22 cellular contexts compared by ENCODE assay signal in the genomic region with DNA sequence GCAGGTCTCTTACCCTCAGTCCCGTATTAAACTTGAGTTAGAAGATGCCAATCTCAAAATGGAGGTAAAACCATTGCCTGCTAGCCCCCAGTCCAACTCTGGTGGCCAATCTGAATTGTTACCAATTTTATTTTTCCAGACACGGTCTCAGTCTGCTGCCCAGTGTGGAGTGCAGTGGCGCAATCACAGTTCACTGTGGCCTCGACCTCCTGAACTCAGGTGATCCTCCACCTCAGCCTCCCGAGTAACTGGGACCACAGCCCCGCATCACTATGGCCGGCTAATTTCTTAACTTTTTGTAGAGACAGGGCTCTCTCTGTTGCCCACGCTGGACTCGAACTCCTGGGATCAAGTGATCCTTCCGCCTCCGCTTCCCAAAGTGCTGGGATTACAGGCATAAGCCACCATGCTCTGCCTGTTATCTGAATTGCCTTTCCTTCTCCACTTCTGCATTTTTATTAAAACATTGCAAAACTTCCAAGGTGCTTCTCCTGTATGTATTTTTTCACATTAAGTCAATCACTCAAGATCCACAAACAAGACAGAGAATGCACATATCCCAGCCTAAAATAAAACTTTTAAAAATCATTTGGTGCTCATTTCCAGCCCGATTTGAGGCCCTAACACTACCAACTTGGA. TPM values are rescaled to one million over a fixed set of nuclear protein-coding genes. Genes with fewer than 3 reads are reported as not detected.
A peak's percentile ranks its signal among the peaks of the same experiment; 100 is the strongest.
DNase-seq lines count a peak whose midpoint lies in the region; ATAC-seq, FAIRE-seq and TF ChIP-seq lines count a peak whose summit lies in the region.
"Had no signal": no experiment of that assay in that cellular context is flagged by ENCODE, and none has a peak within 500 bp of the region (broad histone marks: within the 10 kb centered on the region; RNA-seq: fewer than 3 reads in every experiment).

No MANE protein-coding gene starts in this region.

- TF ChIP-seq CTCF in HepG2 (CRISPR knock-in tag; IDR thresholded peaks at IDR 0.05) (no peak), right lobe of liver (IDR thresholded peaks at IDR 0.05) (no peak), brain (conservative IDR thresholded peaks at IDR 0.05) (no peak), type B pancreatic cell (conservative IDR thresholded peaks at IDR 0.05) (no peak)

- H3K27me3 Mint-ChIP-seq in brain (peaks cover 6% of the 10 kb centered on the region), type B pancreatic cell (no peaks in the 10 kb centered on the region)

- BruUV-seq in HepG2 (replicated peaks; lab: Mats Ljungman, UMichigan): no TSS peak

- intact Hi-C loops in HepG2 (cut with micrococcal nuclease; ENCODE audit: unreplicated experiment) (loop anchor here (5.0 kb wide), 2 partner anchors 33 to 197 kb away; no protein-coding TSS in a partner anchor), right lobe of liver (cut with DNase I) (no loop called here)

- TF ChIP-seq POLR2A in HepG2 (IDR thresholded peaks at IDR 0.05; ENCODE audit: insufficient read depth in 1 of 2, low read depth in 2 of 2, low read length in 2 of 2) (no peak), right lobe of liver (IDR thresholded peaks at IDR 0.05) (no peak)

- in situ Hi-C loops in HepG2 (cut with HindIII; ENCODE audit: extremely low pct_ligation_motif_present, low pct_unique_long_range_greater_than_20kb): no loop called here

- H3K4me1 Mint-ChIP-seq in brain (peaks cover 44% of the 10 kb centered on the region), type B pancreatic cell (ENCODE audit: unreplicated experiment) (peaks cover 19% of the 10 kb centered on the region)

- no peak overlapping the region for H2AFZ ChIP-seq in HepG2 (ENCODE audit: low read length)

- H3K9me3 Mint-ChIP-seq in brain (no peaks in the 10 kb centered on the region), type B pancreatic cell (no peaks in the 10 kb centered on the region)
- H3K9me3 Mint-ChIP-seq: naive thymus-derived CD8-positive, alpha-beta T cell had no signal

- ATAC-seq in HepG2 (no peak), right lobe of liver (no peak), GM19397 (IDR thresholded peaks at IDR 0.05; ENCODE audit: unreplicated experiment) (no peak), GM18909 (IDR thresholded peaks at IDR 0.05; ENCODE audit: poor library complexity, unreplicated experiment) (no peak)
- ATAC-seq: naive thymus-derived CD8-positive, alpha-beta T cell had no signal

- H3K36me3 ChIP-seq in HepG2 (replicated peaks in 1 of 2; ENCODE audit: control insufficient read depth in 1 of 2, insufficient read depth in 2 of 2, low read length in 2 of 2) (no peaks in the 10 kb centered on the region), right lobe of liver (no peaks in the 10 kb centered on the region), NT2/D1 (ENCODE audit: insufficient read depth, insufficient read length, low read length) (peaks cover 11% of the 10 kb centered on the region)
- H3K36me3 ChIP-seq: prostate gland, uterus had no signal

- H3K9me3 ChIP-seq in HepG2 (ENCODE audit: low read length) (no peaks in the 10 kb centered on the region), right lobe of liver (no peaks in the 10 kb centered on the region), NT2/D1 (ENCODE audit: insufficient read depth, low read length) (no peaks in the 10 kb centered on the region)
- H3K9me3 ChIP-seq: prostate gland, uterus had no signal

- POLR2A ChIA-PET in HepG2 (lab: Yijun Ruan, JAX): no interaction called here

- H3K79me2 ChIP-seq in HepG2 (ENCODE audit: insufficient read depth, low read length): peaks cover 42% of the 10 kb centered on the region

- 0 out of 4 replicates have a peak, but pooled peaks of 1 of the 2 experiments have one; percentile 17 for TF ChIP-seq EP300 in HepG2 (IDR thresholded peaks at IDR 0.05; ENCODE audit: low read depth in 2 of 2, low read length in 2 of 2)
- TF ChIP-seq EP300 in HepG2 (CRISPR knock-in tag; IDR thresholded peaks at IDR 0.05; ENCODE audit: borderline replicate concordance): no peak

- H3K27ac ChIP-seq in HepG2 (ENCODE audit: extremely low read length, insufficient read depth, low read length) (peak overlapping the region; percentile 100), right lobe of liver (no peak overlapping the region)
- H3K27ac ChIP-seq: prostate gland, uterus had no signal

- CTCF ChIA-PET in HepG2 (lab: Yijun Ruan, JAX; ENCODE audit: low intra/inter-chr PET ratio, low total read pairs): no interaction called here

- H3K4me1 ChIP-seq in HepG2 (ENCODE audit: insufficient read depth, low read length): peaks cover 54% of the 10 kb centered on the region
- H3K4me1 ChIP-seq in right lobe of liver: peaks cover 0 to 5% (median 0%) of the 10 kb centered on the region in 4 donors
- H3K4me1 ChIP-seq in NT2/D1 (ENCODE audit: insufficient read depth, insufficient read length): no peaks in the 10 kb centered on the region
- H3K4me1 ChIP-seq: prostate gland, uterus had no signal

- no peaks in the 10 kb centered on the region for H4K20me1 ChIP-seq in HepG2 (ENCODE audit: insufficient read depth, low read length)

- 53% methylated on average over 11 of the region's 12 CpGs for WGBS in HepG2 (ENCODE audit: low lambda C conversion rate)
- WGBS in right lobe of liver (ENCODE audit: insufficient coverage, low coverage, low lambda C conversion rate, missing lambda C conversion rate): 62% methylated on average over 12 of the region's 12 CpGs

- no peaks in the 10 kb centered on the region for H3K27me3 ChIP-seq in HepG2 (ENCODE audit: control insufficient read depth in 1 of 2, insufficient read depth in 2 of 2, low read length in 2 of 2)
- H3K27me3 ChIP-seq in right lobe of liver: no peaks in the 10 kb centered on the region
- H3K27me3 ChIP-seq in NT2/D1 (ENCODE audit: insufficient read depth, insufficient read length): no peaks in the 10 kb centered on the region
- H3K27me3 ChIP-seq: uterus had no signal

- peak overlapping the region; percentile 69 for H3K4me2 ChIP-seq in HepG2 (ENCODE audit: low read depth, low read length)

- TF ChIP-seq RAD21 in HepG2 (CRISPR knock-in tag; IDR thresholded peaks at IDR 0.05): no peak

- H3K4me3 Mint-ChIP-seq in brain (peak overlapping the region; percentile 88 to 99 (median 92)), type B pancreatic cell (peak overlapping the region; percentile 1)

- H3K9ac ChIP-seq in HepG2 (ENCODE audit: insufficient read depth, low read depth, low read length) (peak overlapping the region; percentile 70; the same call in 1 of the 2 replicates), NT2/D1 (ENCODE audit: insufficient read length, low read depth) (peak overlapping the region; percentile 47)

- H3K36me3 Mint-ChIP-seq in brain (no peaks in the 10 kb centered on the region), type B pancreatic cell (no peaks in the 10 kb centered on the region)
- H3K36me3 Mint-ChIP-seq: naive thymus-derived CD8-positive, alpha-beta T cell had no signal

- no peak for FAIRE-seq in HepG2 (lab: Jason Lieb, UNC)
- FAIRE-seq: colon, GM12891, kidney, small intestine had no signal

- peak overlapping the region in 3 of 5 experiments; percentile 14 to 90 (median 14) for H3K27ac Mint-ChIP-seq in brain
- no peak overlapping the region for H3K27ac Mint-ChIP-seq in type B pancreatic cell

- DNase-seq in HepG2 (ENCODE audit: low spot score) (peak; percentile 24), right lobe of liver (no peak), NT2/D1 (ENCODE audit: low read depth, low spot score) (no peak), type B pancreatic cell (ENCODE audit: extremely low spot score, unreplicated experiment) (no peak), NCI-H748 (lab: John Stamatoyannopoulos, UW; ENCODE audit: unreplicated experiment) (no peak)
- DNase-seq: activated CD4-positive, alpha-beta T cell treated with anti-CD3 and anti-CD28 coated beads, Interleukin-2, amount 50 U/mL, for 1 hour; Calu3; GDM1; kidney; mesendoderm; naive thymus-derived CD8-positive, alpha-beta T cell; NCI-H2029 treated with DMSO at 0.1 percent for 48 hours; NCI-H510A treated with DMSO at 0.1 percent for 48 hours; small intestine; stimulated activated CD4-positive, alpha-beta T cell treated with anti-CD3 and anti-CD28 coated beads, Interleukin-4, amount 100 ng/mL, for 4 hours; uterus had no signal

- H3K4me3 ChIP-seq in HepG2 (replicated peaks in 1 of 3; ENCODE audit: insufficient read depth in 1 of 3, low read depth in 2 of 3, low read length in 3 of 3) (peak overlapping the region in 2 of 3 experiments; percentile 73 to 85; a peak in 3 of 6 replicates), right lobe of liver (no peak overlapping the region), NT2/D1 (ENCODE audit: insufficient read length, low read depth) (no peak overlapping the region)
- H3K4me3 ChIP-seq: prostate gland, uterus had no signal

TF ChIP-seq in HepG2, 621 proteins besides CTCF, POLR2A, EP300 and RAD21 (continues in another document):
- no peak for TF ChIP-seq CHD2 (IDR thresholded peaks at IDR 0.05; ENCODE audit: low read depth, low read length)

RNA-seq across cellular contexts. Expression of a gene that starts 2.3 kb away (rescaled TPM):
- 7.4 and 11.4 TPM in 2 replicates for total RNA-seq in HepG2 (2016; rRNA removed; fragmentation: Illumina TruSeq; extraction: Trizol)
- total RNA-seq in HepG2 (2016; cell fraction: cytosol; rRNA removed; fragmentation: Illumina TruSeq; extraction: Trizol; ENCODE audit: low read depth): 5.6 and 5.9 TPM in 2 replicates
- total RNA-seq in HepG2 (2016; cell fraction: insoluble cytoplasmic fraction; rRNA removed; fragmentation: Illumina TruSeq; extraction: Trizol): 8.0 and 9.7 TPM in 2 replicates
- total RNA-seq in HepG2 (2016; cell fraction: membrane; rRNA removed; fragmentation: Illumina TruSeq; extraction: Trizol): 7.2 and 7.7 TPM in 2 replicates
- 23.6 and 26.0 TPM in 2 replicates for total RNA-seq in HepG2 (2016; cell fraction: nucleus; rRNA removed; fragmentation: Illumina TruSeq; extraction: Trizol)
- 7.3 and 8.6 TPM in 2 replicates for polyA plus RNA-seq in HepG2 (2011; rRNA removed)
- polyA plus RNA-seq in HepG2 (2011; cell fraction: cytosol; rRNA removed): 5.1 and 5.7 TPM in 2 replicates
- 8.3 and 9.9 TPM in 2 replicates for polyA plus RNA-seq in HepG2 (2011; cell fraction: nucleus; rRNA removed)
- polyA plus RNA-seq in HepG2 (2012): 6.4 and 7.4 TPM in 2 replicates
- polyA plus RNA-seq in HepG2 (2016; cell fraction: cytosol; fragmentation: Illumina TruSeq; extraction: Trizol; ENCODE audit: low read depth): 1.5 and 2.7 TPM in 2 replicates
- 14.2 and 14.5 TPM in 2 replicates for polyA plus RNA-seq in HepG2 (2016; cell fraction: insoluble cytoplasmic fraction; fragmentation: Illumina TruSeq; extraction: Trizol; ENCODE audit: low read depth)
- 4.3 and 4.6 TPM in 2 replicates for polyA plus RNA-seq in HepG2 (2016; cell fraction: membrane; fragmentation: Illumina TruSeq; extraction: Trizol; ENCODE audit: low read depth)
- 12.6 and 13.6 TPM in 2 replicates for polyA plus RNA-seq in HepG2 (2016; cell fraction: nucleus; fragmentation: Illumina TruSeq; extraction: Trizol; ENCODE audit: insufficient read depth, low read depth)
- polyA minus RNA-seq in HepG2 (2011; rRNA and poly(A)+ RNA removed; ENCODE audit: low replicate concordance): 10.0 and 32.5 TPM in 2 replicates
- 6.2 and 7.1 TPM in 2 replicates for polyA minus RNA-seq in HepG2 (2011; cell fraction: cytosol; rRNA and poly(A)+ RNA removed)
- 35.4 and 38.5 TPM in 2 replicates for polyA minus RNA-seq in HepG2 (2011; cell fraction: nucleus; rRNA and poly(A)+ RNA removed)
- total RNA-seq in right lobe of liver: 10 to 100 TPM in 4 of 6 experiments, 1 to 10 TPM in 2; 8.1 to 27.9 (median 13.2) TPM
- 31.7 TPM for polyA plus RNA-seq in brain (ENCODE audit: insufficient read depth, low read depth, low replicate concordance)
- total RNA-seq in type B pancreatic cell (ENCODE audit: low replicate concordance): 13.0 and 19.2 TPM in 2 replicates

Comparison
In these comparisons a context has a peak if more than half of its experiments do, and no peak if none do; other contexts are left out.
1. H3K4me3 ChIP-seq: peak in HepG2 (2 of 3); none in right lobe of liver (0 of 3) and NT2/D1 (single experiment).